14 cellular contexts compared by ENCODE assay signal in the genomic region with DNA sequence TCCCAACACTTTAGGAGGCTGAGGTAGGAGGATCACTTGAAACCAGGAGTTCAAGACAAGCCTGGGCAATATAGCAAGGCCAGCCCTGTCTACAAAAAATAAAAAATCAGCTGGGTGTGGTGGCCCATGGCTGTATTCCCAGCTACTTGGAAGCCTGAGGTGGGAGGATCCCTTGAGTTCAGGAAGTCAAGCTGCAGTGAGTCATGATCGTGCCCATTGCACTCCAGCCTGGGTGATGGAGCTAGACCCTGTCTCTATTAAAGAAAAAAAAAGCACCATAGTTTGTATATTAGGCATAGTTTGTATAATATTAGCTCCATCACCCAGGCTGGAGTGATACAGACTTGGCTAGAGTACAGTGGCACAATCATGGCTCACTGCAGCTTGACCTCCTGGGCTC. TPM values are rescaled to one million over a fixed set of nuclear protein-coding genes. Genes with fewer than 3 reads are reported as not detected.
DNase-seq lines count a peak whose midpoint lies in the region; ATAC-seq and TF ChIP-seq lines count a peak whose summit lies in the region.
"Had no signal": no experiment of that assay in that cellular context is flagged by ENCODE, and none has a peak within 500 bp of the region (broad histone marks: within the 10 kb centered on the region; RNA-seq: fewer than 3 reads in every experiment).

No MANE protein-coding gene starts in this region.

- ATAC-seq in activated CD8-positive, alpha-beta T cell treated with anti-CD3 and anti-CD28 coated beads, Interleukin-2, amount 10 ng/mL, durations not matched to agents 7 days and 5 days: no peak
- no peak for ATAC-seq in effector memory CD8-positive, alpha-beta T cell (replicated peaks)

- no peaks in the 10 kb centered on the region for H3K36me3 Mint-ChIP-seq in activated CD8-positive, alpha-beta T cell treated with anti-CD3 and anti-CD28 coated beads, Interleukin-2, amount 10 ng/mL, durations not matched to agents 7 days and 5 days (ENCODE audit: low read depth)
- H3K36me3 Mint-ChIP-seq in effector memory CD8-positive, alpha-beta T cell (ENCODE audit: insufficient read depth): no peaks in the 10 kb centered on the region

- POLR2A ChIA-PET in activated CD8-positive, alpha-beta T cell treated with anti-CD3 and anti-CD28 coated beads, Interleukin-2, amount 10 ng/mL, durations not matched to agents 7 days and 5 days (lab: Charles Lee): no interaction called here

- H3K4me3 ChIP-seq in fibroblast of pulmonary artery (replicated peaks; ENCODE audit: low read depth, low read length) (no peak overlapping the region), retinal pigment epithelial cell (ENCODE audit: low read length) (no peak overlapping the region)
- H3K4me3 ChIP-seq: pancreas, vagina had no signal

- peaks cover 3% of the 10 kb centered on the region for H3K27me3 Mint-ChIP-seq in activated CD8-positive, alpha-beta T cell treated with anti-CD3 and anti-CD28 coated beads, Interleukin-2, amount 10 ng/mL, durations not matched to agents 7 days and 5 days (ENCODE audit: low read depth)
- no peaks in the 10 kb centered on the region for H3K27me3 Mint-ChIP-seq in effector memory CD8-positive, alpha-beta T cell

- no peaks in the 10 kb centered on the region for H3K4me1 Mint-ChIP-seq in activated CD8-positive, alpha-beta T cell treated with anti-CD3 and anti-CD28 coated beads, Interleukin-2, amount 10 ng/mL, durations not matched to agents 7 days and 5 days (ENCODE audit: low read depth)
- H3K4me1 Mint-ChIP-seq in effector memory CD8-positive, alpha-beta T cell (ENCODE audit: low read depth in 2 of 2): no peaks in the 10 kb centered on the region

- CTCF ChIA-PET in activated CD8-positive, alpha-beta T cell treated with anti-CD3 and anti-CD28 coated beads, Interleukin-2, amount 10 ng/mL, durations not matched to agents 7 days and 5 days (lab: Charles Lee): interaction anchor here (0.8 to 1.6 kb wide), 3 partner anchors 15 to 87 kb away, joined by 3 to 6 read pairs (median 4); no protein-coding TSS in a partner anchor

- in situ Hi-C loops in SK-MEL-5 (cut with HindIII; ENCODE audit: low pct_unique_long_range_greater_than_20kb, low sequenced_read_pairs): no loop called here

- TF ChIP-seq CTCF in fibroblast of pulmonary artery (IDR thresholded peaks at IDR 0.05; ENCODE audit: low read length, missing control alignments): no peak
- TF ChIP-seq CTCF in retinal pigment epithelial cell (conservative IDR thresholded peaks at IDR 0.05; ENCODE audit: low read depth, low read length): no peak

- H3K4me3 Mint-ChIP-seq in activated CD8-positive, alpha-beta T cell treated with anti-CD3 and anti-CD28 coated beads, Interleukin-2, amount 10 ng/mL, durations not matched to agents 7 days and 5 days: no peak overlapping the region
- no peak overlapping the region for H3K4me3 Mint-ChIP-seq in effector memory CD8-positive, alpha-beta T cell

- DNase-seq in HCEC 1CT (peak; percentile 76), SK-MEL-5 (ENCODE audit: low read depth, low spot score) (peak; percentile 54), fibroblast of pulmonary artery (ENCODE audit: low read depth) (peak; percentile 89), retinal pigment epithelial cell (ENCODE audit: low read depth) (peak; percentile 8), cerebellar nuclear complex (lab: John Stamatoyannopoulos, UW) (no peak), germinal center (ENCODE audit: low spot score) (no peak)
- DNase-seq in activated CD8-positive, alpha-beta T cell treated with anti-CD3 and anti-CD28 coated beads, Interleukin-2, amount 10 ng/mL, durations not matched to agents 7 days and 5 days: no peak
- DNase-seq in effector memory CD8-positive, alpha-beta T cell: no peak
- DNase-seq: cortex of kidney, DMS79, NCI-H2171 treated with DMSO at 0.1 percent for 48 hours, pancreas had no signal

- no peak overlapping the region for H3K27ac Mint-ChIP-seq in activated CD8-positive, alpha-beta T cell treated with anti-CD3 and anti-CD28 coated beads, Interleukin-2, amount 10 ng/mL, durations not matched to agents 7 days and 5 days
- no peak overlapping the region for H3K27ac Mint-ChIP-seq in effector memory CD8-positive, alpha-beta T cell

- no peaks in the 10 kb centered on the region for H3K9me3 Mint-ChIP-seq in activated CD8-positive, alpha-beta T cell treated with anti-CD3 and anti-CD28 coated beads, Interleukin-2, amount 10 ng/mL, durations not matched to agents 7 days and 5 days (ENCODE audit: insufficient read depth)
- H3K9me3 Mint-ChIP-seq in effector memory CD8-positive, alpha-beta T cell: no peaks in the 10 kb centered on the region

RNA-seq across cellular contexts. Expression of gene NME5, which starts 9.6 kb away (rescaled TPM):
- 8.3 and 8.5 TPM in 2 replicates for total RNA-seq in SK-MEL-5 (2014; rRNA removed; shearing (Covaris generic))
- 3.7 and 4.6 TPM in 2 replicates for polyA plus RNA-seq in SK-MEL-5 (2015; cell fraction: cytosol; rRNA removed)
- polyA plus RNA-seq in SK-MEL-5 (2015; cell fraction: nucleus; rRNA removed): 5.6 and 8.5 TPM in 2 replicates
- not detected for total RNA-seq in activated CD8-positive, alpha-beta T cell treated with anti-CD3 and anti-CD28 coated beads, Interleukin-2, amount 10 ng/mL, durations not matched to agents 7 days and 5 days
- total RNA-seq: T-helper 1 cell treated with Interleukin-12 subunit alpha and Interleukin-12 subunit beta and Interleukin-4 antibody, amounts not matched to agents 30 ng/mL and 1 ng/mL, for 36 hours; vagina had no signal

RNA-seq across cellular contexts. Expression of gene BRD8, which starts 29.6 kb away (rescaled TPM):
- 48.2 and 50.8 TPM in 2 replicates for total RNA-seq in SK-MEL-5 (2014; rRNA removed; shearing (Covaris generic))
- polyA plus RNA-seq in SK-MEL-5 (2015; cell fraction: cytosol; rRNA removed): 40.7 and 52.0 TPM in 2 replicates
- 261 and 301 TPM in 2 replicates for polyA plus RNA-seq in SK-MEL-5 (2015; cell fraction: nucleus; rRNA removed)
- 10 to 100 TPM; 72.3 to 76.3 TPM for total RNA-seq in activated CD8-positive, alpha-beta T cell treated with anti-CD3 and anti-CD28 coated beads, Interleukin-2, amount 10 ng/mL, durations not matched to agents 7 days and 5 days

RNA-seq across cellular contexts. Expression of gene KIF20A, which starts 30.1 kb away (rescaled TPM):
- 35.9 and 41.7 TPM in 2 replicates for total RNA-seq in SK-MEL-5 (2014; rRNA removed; shearing (Covaris generic))
- polyA plus RNA-seq in SK-MEL-5 (2015; cell fraction: cytosol; rRNA removed): 31.3 and 39.8 TPM in 2 replicates
- polyA plus RNA-seq in SK-MEL-5 (2015; cell fraction: nucleus; rRNA removed): 62.2 and 66.9 TPM in 2 replicates
- total RNA-seq in activated CD8-positive, alpha-beta T cell treated with anti-CD3 and anti-CD28 coated beads, Interleukin-2, amount 10 ng/mL, durations not matched to agents 7 days and 5 days: 10 to 100 TPM; 70.1 to 72.0 TPM

Comparison
In these comparisons a context has a peak if more than half of its experiments do, and no peak if none do; other contexts are left out.
1. DNase-seq: peak in HCEC 1CT (single experiment), SK-MEL-5 (single experiment), fibroblast of pulmonary artery (single experiment) and retinal pigment epithelial cell (single experiment); none in activated CD8-positive, alpha-beta T cell treated with anti-CD3 and anti-CD28 coated beads, Interleukin-2, amount 10 ng/mL, durations not matched to agents 7 days and 5 days (single experiment), cerebellar nuclear complex (0 of 2), germinal center (single experiment) and effector memory CD8-positive, alpha-beta T cell (0 of 3).